17 cellular contexts compared by ENCODE assay signal in genomic region chr2:239118675-239119211, GRCh38.
DNase-seq lines count a peak whose midpoint lies in the region; ATAC-seq, FAIRE-seq and TF ChIP-seq lines count a peak whose summit lies in the region.
"Had no signal": no experiment of that assay in that cellular context is flagged by ENCODE, and none has a peak within 500 bp of the region (broad histone marks: within the 10 kb centered on the region; RNA-seq: fewer than 3 reads in every experiment).

No MANE protein-coding gene starts in this region.

- H3K4me3 ChIP-seq in naive thymus-derived CD4-positive, alpha-beta T cell (ENCODE audit: low read length): no peak overlapping the region
- no peak overlapping the region for H3K4me3 ChIP-seq in small intestine (ENCODE audit: low read depth in 1 of 2, low read length in 2 of 2)

- CTCF ChIA-PET in CD4-positive, alpha-beta T cell (lab: Charles Lee): interaction anchor here (0.6 kb wide), 1 partner anchor 180 kb away, joined by 4 read pairs; no protein-coding TSS in a partner anchor
- CTCF ChIA-PET in activated CD4-positive, alpha-beta memory T cell treated with anti-CD3 and anti-CD28 coated beads, Interleukin-2, amount 10 ng/mL, durations not matched to agents 7 days and 5 days (lab: Charles Lee): no interaction called here
- CTCF ChIA-PET in naive thymus-derived CD4-positive, alpha-beta T cell (lab: Charles Lee): no interaction called here

- H3K4me1 Mint-ChIP-seq in CD4-positive, alpha-beta T cell (ENCODE audit: low read depth): peaks cover 20% of the 10 kb centered on the region
- H3K4me1 Mint-ChIP-seq in activated CD4-positive, alpha-beta memory T cell treated with anti-CD3 and anti-CD28 coated beads, Interleukin-2, amount 10 ng/mL, durations not matched to agents 7 days and 5 days: peaks cover 40% of the 10 kb centered on the region
- H3K4me1 Mint-ChIP-seq in naive thymus-derived CD4-positive, alpha-beta T cell: peaks cover 11 to 38% (median 28%) of the 10 kb centered on the region in 7 donors

- no peak overlapping the region for H3K4me3 Mint-ChIP-seq in CD4-positive, alpha-beta T cell
- H3K4me3 Mint-ChIP-seq in activated CD4-positive, alpha-beta memory T cell treated with anti-CD3 and anti-CD28 coated beads, Interleukin-2, amount 10 ng/mL, durations not matched to agents 7 days and 5 days: no peak overlapping the region
- H3K4me3 Mint-ChIP-seq in naive thymus-derived CD4-positive, alpha-beta T cell: peak overlapping the region in 4 of 10 donors; percentile 4 to 33 (median 16)
- H3K4me3 Mint-ChIP-seq: T-helper 2 cell treated with Interferon-gamma antibody and Interleukin-4, amounts not matched to agents 5 μg/mL and 100 μg/mL, for 36 hours had no signal

- peaks cover 38% of the 10 kb centered on the region for H3K36me3 Mint-ChIP-seq in CD4-positive, alpha-beta T cell (ENCODE audit: low read depth)
- H3K36me3 Mint-ChIP-seq in activated CD4-positive, alpha-beta memory T cell treated with anti-CD3 and anti-CD28 coated beads, Interleukin-2, amount 10 ng/mL, durations not matched to agents 7 days and 5 days (ENCODE audit: low read depth): peaks cover 18% of the 10 kb centered on the region
- peaks cover 0 to 9% (median 3%) of the 10 kb centered on the region in 5 donors for H3K36me3 Mint-ChIP-seq in naive thymus-derived CD4-positive, alpha-beta T cell

- in situ Hi-C loops in GM13977 (cut with MboI; ENCODE audit: low pct_unique_long_range_greater_than_20kb, low sequenced_read_pairs, unreplicated experiment): no loop called here

- no peaks in the 10 kb centered on the region for H3K4me1 ChIP-seq in naive thymus-derived CD4-positive, alpha-beta T cell (ENCODE audit: control insufficient read depth in 2 of 2, insufficient read depth in 2 of 2, low read length in 2 of 2)
- no peaks in the 10 kb centered on the region for H3K4me1 ChIP-seq in small intestine (ENCODE audit: control insufficient read depth in 2 of 2, insufficient read depth in 1 of 2, low read depth in 1 of 2, low read length in 1 of 2)

- H3K36me3 ChIP-seq in naive thymus-derived CD4-positive, alpha-beta T cell (ENCODE audit: control insufficient read depth in 2 of 3, insufficient read depth in 3 of 3, low read length in 3 of 3): peaks cover 0 to 14% (median 11%) of the 10 kb centered on the region in 3 experiments
- H3K36me3 ChIP-seq in small intestine (ENCODE audit: control insufficient read depth in 2 of 2, insufficient read depth in 2 of 2, low read length in 2 of 2): peaks cover 0 to 1% of the 10 kb centered on the region in 2 donors

- no peak overlapping the region for H3K27ac ChIP-seq in CD4-positive, alpha-beta T cell (ENCODE audit: low read depth, low read length)
- H3K27ac ChIP-seq in naive thymus-derived CD4-positive, alpha-beta T cell (ENCODE audit: low read depth, low read length): no peak overlapping the region
- no peak overlapping the region for H3K27ac ChIP-seq in small intestine (ENCODE audit: low read depth in 1 of 2, low read length in 1 of 2)
- H3K27ac ChIP-seq: RWPE1 had no signal

- TF ChIP-seq CTCF in CD4-positive, alpha-beta T cell (IDR thresholded peaks at IDR 0.05): no peak
- no peak for TF ChIP-seq CTCF in GM13977 (IDR thresholded peaks at IDR 0.05; ENCODE audit: extremely low read depth, insufficient read depth, missing control alignments)

- 69 to 83% (median 79%) methylated on average over 18 of the region's 18 CpGs for WGBS in small intestine, 3 donors

- H3K27ac Mint-ChIP-seq in CD4-positive, alpha-beta T cell: no peak overlapping the region
- H3K27ac Mint-ChIP-seq in activated CD4-positive, alpha-beta memory T cell treated with anti-CD3 and anti-CD28 coated beads, Interleukin-2, amount 10 ng/mL, durations not matched to agents 7 days and 5 days: peak overlapping the region; percentile 52
- peak overlapping the region in 7 of 9 donors; percentile 2 to 78 (median 40) for H3K27ac Mint-ChIP-seq in naive thymus-derived CD4-positive, alpha-beta T cell
- H3K27ac Mint-ChIP-seq: T-helper 2 cell treated with Interferon-gamma antibody and Interleukin-4, amounts not matched to agents 5 μg/mL and 100 μg/mL, for 36 hours had no signal

- no peaks in the 10 kb centered on the region for H3K27me3 Mint-ChIP-seq in CD4-positive, alpha-beta T cell
- H3K27me3 Mint-ChIP-seq in activated CD4-positive, alpha-beta memory T cell treated with anti-CD3 and anti-CD28 coated beads, Interleukin-2, amount 10 ng/mL, durations not matched to agents 7 days and 5 days: no peaks in the 10 kb centered on the region
- H3K27me3 Mint-ChIP-seq in naive thymus-derived CD4-positive, alpha-beta T cell: no peaks in the 10 kb centered on the region

- FAIRE-seq in small intestine (lab: Jason Lieb, UNC): no peak

- H3K27me3 ChIP-seq in CD4-positive, alpha-beta T cell (ENCODE audit: control insufficient read depth, insufficient read depth, low read length): no peaks in the 10 kb centered on the region
- H3K27me3 ChIP-seq in naive thymus-derived CD4-positive, alpha-beta T cell (ENCODE audit: control insufficient read depth in 2 of 2, insufficient read depth in 2 of 2, low read length in 2 of 2): no peaks in the 10 kb centered on the region
- no peaks in the 10 kb centered on the region for H3K27me3 ChIP-seq in small intestine (ENCODE audit: control insufficient read depth in 2 of 2, insufficient read depth in 2 of 2, low read length in 2 of 2)

- ATAC-seq in CD4-positive, alpha-beta T cell (ENCODE audit: poor library complexity): peak; percentile 54
- peak; percentile 36 for ATAC-seq in naive thymus-derived CD4-positive, alpha-beta T cell
- ATAC-seq in left colon: no peak
- no peak for ATAC-seq in HG03039 (IDR thresholded peaks at IDR 0.05; ENCODE audit: unreplicated experiment)
- ATAC-seq: esophagus mucosa had no signal

- H3K9me3 Mint-ChIP-seq in CD4-positive, alpha-beta T cell: no peaks in the 10 kb centered on the region
- no peaks in the 10 kb centered on the region for H3K9me3 Mint-ChIP-seq in activated CD4-positive, alpha-beta memory T cell treated with anti-CD3 and anti-CD28 coated beads, Interleukin-2, amount 10 ng/mL, durations not matched to agents 7 days and 5 days
- H3K9me3 Mint-ChIP-seq in naive thymus-derived CD4-positive, alpha-beta T cell: peaks cover 0 to 5% (median 0%) of the 10 kb centered on the region in 11 donors
- H3K9me3 Mint-ChIP-seq: T-helper 2 cell treated with Interferon-gamma antibody and Interleukin-4, amounts not matched to agents 5 μg/mL and 100 μg/mL, for 36 hours had no signal

- no peaks in the 10 kb centered on the region for H3K9me3 ChIP-seq in CD4-positive, alpha-beta T cell (ENCODE audit: control insufficient read depth, low read length)
- H3K9me3 ChIP-seq in naive thymus-derived CD4-positive, alpha-beta T cell (ENCODE audit: control insufficient read depth in 2 of 3, low read length in 3 of 3): no peaks in the 10 kb centered on the region
- H3K9me3 ChIP-seq in small intestine (ENCODE audit: control insufficient read depth, low read depth): no peaks in the 10 kb centered on the region

- intact Hi-C loops in CD4-positive, alpha-beta T cell (cut with DNase I, micrococcal nuclease): no loop called here
- intact Hi-C loops in naive thymus-derived CD4-positive, alpha-beta T cell (cut with micrococcal nuclease): loop anchor here in 1 of 2 donors (2.0 kb wide), 1 partner anchor 26 kb away; no protein-coding TSS in a partner anchor
- intact Hi-C loops in left colon (cut with DNase I, micrococcal nuclease): no loop called here

- no peak for DNase-seq in CD4-positive, alpha-beta T cell
- DNase-seq in GM13977 (ENCODE audit: low spot score) (peak; percentile 64), left colon (no peak), small intestine (no peak)
- DNase-seq in activated CD4-positive, alpha-beta memory T cell treated with anti-CD3 and anti-CD28 coated beads, Interleukin-2, amount 10 ng/mL, durations not matched to agents 7 days and 5 days: peak; percentile 24
- peak in 2 of 9 donors; percentile 10 to 21 for DNase-seq in naive thymus-derived CD4-positive, alpha-beta T cell
- DNase-seq: anterior cingulate cortex, C1 segment of cervical spinal cord, cortex of kidney, head of caudate nucleus, kidney glomerular epithelial cell, NCI-H1105 treated with DMSO at 0.1 percent for 48 hours, NCI-H526 had no signal

- POLR2A ChIA-PET in CD4-positive, alpha-beta T cell (lab: Charles Lee): no interaction called here
- POLR2A ChIA-PET in activated CD4-positive, alpha-beta memory T cell treated with anti-CD3 and anti-CD28 coated beads, Interleukin-2, amount 10 ng/mL, durations not matched to agents 7 days and 5 days (lab: Charles Lee): no interaction called here
- POLR2A ChIA-PET in naive thymus-derived CD4-positive, alpha-beta T cell (lab: Charles Lee): no interaction called here

Comparison
In these comparisons a context has a peak if more than half of its experiments do, and no peak if none do; other contexts are left out.
1. ATAC-seq: peak in CD4-positive, alpha-beta T cell (single experiment) and naive thymus-derived CD4-positive, alpha-beta T cell (single experiment); none in left colon (single experiment) and HG03039 (single experiment).
2. DNase-seq: peak in GM13977 (single experiment) and activated CD4-positive, alpha-beta memory T cell treated with anti-CD3 and anti-CD28 coated beads, Interleukin-2, amount 10 ng/mL, durations not matched to agents 7 days and 5 days (single experiment); none in CD4-positive, alpha-beta T cell (0 of 10), left colon (0 of 2) and small intestine (single experiment).